9 cellular contexts compared by ENCODE assay signal in the genomic region with DNA sequence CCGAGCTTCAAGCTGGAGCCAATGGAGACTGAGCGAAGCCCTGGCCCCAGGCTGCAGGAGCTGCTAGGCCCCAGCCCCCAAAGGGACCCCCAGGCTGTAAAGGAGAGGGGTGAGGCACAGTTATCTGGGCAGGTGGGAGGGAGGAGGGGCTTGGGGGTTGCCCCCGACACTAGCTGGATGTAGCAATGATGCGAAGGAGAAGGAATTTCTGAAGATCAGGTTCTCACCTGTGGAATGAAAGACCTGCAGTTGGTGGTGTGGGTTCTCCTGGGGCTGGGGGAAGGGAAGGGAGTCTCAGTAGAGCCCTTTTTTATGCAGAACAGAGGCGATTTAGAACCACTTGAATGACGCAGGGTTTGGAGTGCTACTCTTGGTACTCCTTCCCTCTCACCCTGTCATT. TPM values are rescaled to one million over a fixed set of nuclear protein-coding genes. Genes with fewer than 3 reads are reported as not detected.
A peak's percentile ranks its signal among the peaks of the same experiment; 100 is the strongest.
DNase-seq lines count a peak whose midpoint lies in the region; ATAC-seq and TF ChIP-seq lines count a peak whose summit lies in the region.
"Had no signal": no experiment of that assay in that cellular context is flagged by ENCODE, and none has a peak within 500 bp of the region (broad histone marks: within the 10 kb centered on the region; RNA-seq: fewer than 3 reads in every experiment).

No MANE protein-coding gene starts in this region.

- H3K4me1 ChIP-seq in ES-I3 (ENCODE audit: insufficient read depth, low read length) (peaks cover 2% of the 10 kb centered on the region; the same call in 1 of the 2 replicates), Panc1 (ENCODE audit: control insufficient read depth, insufficient read depth, low read length) (no peaks in the 10 kb centered on the region; the same call in 1 of the 2 replicates), psoas muscle (peaks cover 15% of the 10 kb centered on the region)

- TF ChIP-seq CTCF in Panc1 (IDR thresholded peaks at IDR 0.05) (no peak), epithelial cell of esophagus (IDR thresholded peaks at IDR 0.05; ENCODE audit: insufficient read depth, low read depth, low read length, missing control alignments) (no peak), psoas muscle (IDR thresholded peaks at IDR 0.05) (no peak)

- peaks cover 32% of the 10 kb centered on the region for H3K36me3 ChIP-seq in ES-I3 (ENCODE audit: insufficient read depth, low read length)
- peaks cover 13% of the 10 kb centered on the region for H3K36me3 ChIP-seq in Panc1 (ENCODE audit: control insufficient read depth, insufficient read depth, low read length)
- H3K36me3 ChIP-seq in psoas muscle (ENCODE audit: insufficient read depth in 1 of 2, low read depth in 1 of 2) = peaks cover 15 to 44% of the 10 kb centered on the region in 2 donors

- H3K4me3 ChIP-seq in Panc1 (ENCODE audit: low read depth in 2 of 2, low read length in 2 of 2) (peak overlapping the region; percentile 96 to 99), epithelial cell of esophagus (ENCODE audit: low read length) (peak overlapping the region; percentile 95), psoas muscle (peak overlapping the region; percentile 76)

- intact Hi-C loops in Panc1 (cut with micrococcal nuclease; ENCODE audit: unreplicated experiment) = no loop called here
- intact Hi-C loops in psoas muscle (cut with DNase I) = no loop called here

- H3K27ac ChIP-seq in Panc1 (ENCODE audit: low read length) (peak overlapping the region; percentile 95; the same call in 1 of the 2 replicates), psoas muscle (no peak overlapping the region)

- DNase-seq in Panc1 (ENCODE audit: low read depth, low spot score) = no peak
- no peak for DNase-seq in epithelial cell of esophagus (ENCODE audit: low read depth)
- no peak for DNase-seq in psoas muscle
- no peak for DNase-seq in SHP77 (lab: John Stamatoyannopoulos, UW)
- no peak for DNase-seq in NCI-H82 (lab: John Stamatoyannopoulos, UW)
- no peak for DNase-seq in DMS79 (lab: John Stamatoyannopoulos, UW)
- DNase-seq in SK-N-DZ (ENCODE audit: low spot score) = no peak
- DNase-seq: NCI-H2171 treated with DMSO at 0.1 percent for 48 hours had no signal

- ATAC-seq in Panc1 (no peak), psoas muscle (no peak)

- H3K9me3 ChIP-seq in ES-I3 (ENCODE audit: control insufficient read depth, insufficient read depth, low read length) = peaks cover 38% of the 10 kb centered on the region
- peaks cover 51% of the 10 kb centered on the region for H3K9me3 ChIP-seq in Panc1 (ENCODE audit: control insufficient read depth, insufficient read depth, low read depth, low read length)
- H3K9me3 ChIP-seq in psoas muscle = peaks cover 21% of the 10 kb centered on the region

- WGBS in psoas muscle, 3 donors = 83 to 89% (median 88%) methylated on average over 6 of the region's 6 CpGs

- POLR2A ChIA-PET in Panc1 (lab: Charles Lee) = no interaction called here

- CTCF ChIA-PET in Panc1 (lab: Charles Lee) = no interaction called here

- in situ Hi-C loops in Panc1 (cut with HindIII; ENCODE audit: low pct_unique_long_range_greater_than_20kb, low sequenced_read_pairs) = no loop called here

- peak overlapping the region; percentile 89 for H3K9ac ChIP-seq in ES-I3 (ENCODE audit: low read depth, low read length)

- H3K27me3 ChIP-seq in Panc1 (ENCODE audit: control insufficient read depth, insufficient read depth, low read length) (no peaks in the 10 kb centered on the region), psoas muscle (ENCODE audit: insufficient read depth in 3 of 3, low read length in 2 of 3) (peaks cover 0 to 2% (median 0%) of the 10 kb centered on the region in 3 donors)

- no TSS peak for BruUV-seq in Panc1 (replicated peaks; lab: Mats Ljungman, UMichigan)

RNA-seq across cellular contexts. Expression of a gene that starts 1.8 kb away (rescaled TPM):
- total RNA-seq in Panc1 (2021; ENCODE audit: unreplicated experiment) = 53.5 TPM
- 46.2 TPM for polyA plus RNA-seq in Panc1 (2012; ENCODE audit: insufficient read length)
- total RNA-seq in psoas muscle = 10 to 100 TPM; 11.0 to 17.8 (median 11.7) TPM
- 10 to 100 TPM in 2 of 3 donors, 1 to 10 TPM in 1; 6.1 to 23.9 (median 12.8) TPM for polyA plus RNA-seq in psoas muscle
- 84.0 and 94.6 TPM in 2 replicates for polyA plus RNA-seq in SK-N-DZ (2014; cell fraction: cytosol; rRNA removed)
- polyA plus RNA-seq in SK-N-DZ (2014; cell fraction: nucleus; rRNA removed) = 95.6 and 96.7 TPM in 2 replicates

RNA-seq across cellular contexts. Expression of a gene that starts 20.1 kb away (rescaled TPM):
- 4.5 TPM for total RNA-seq in Panc1 (2021; ENCODE audit: unreplicated experiment)
- 2.9 TPM for polyA plus RNA-seq in Panc1 (2012; ENCODE audit: insufficient read length)
- total RNA-seq in psoas muscle = 1 to 10 TPM; 5.8 to 7.6 (median 6.5) TPM
- polyA plus RNA-seq in psoas muscle = 1 to 10 TPM; 3.1 to 9.4 (median 5.7) TPM
- polyA plus RNA-seq in SK-N-DZ (2014; cell fraction: cytosol; rRNA removed) = 9.6 and 10.4 TPM in 2 replicates
- 7.1 and 7.9 TPM in 2 replicates for polyA plus RNA-seq in SK-N-DZ (2014; cell fraction: nucleus; rRNA removed)

RNA-seq across cellular contexts. Expression of a gene that starts 20.2 kb away (rescaled TPM):
- 24.5 TPM for total RNA-seq in Panc1 (2021; ENCODE audit: unreplicated experiment)
- polyA plus RNA-seq in Panc1 (2012; ENCODE audit: insufficient read length) = 13.2 TPM
- 10 to 100 TPM; 11.4 to 20.5 (median 15.4) TPM for total RNA-seq in psoas muscle
- 10 to 100 TPM in 2 of 3 donors, 1 to 10 TPM in 1; 7.4 to 15.7 (median 13.4) TPM for polyA plus RNA-seq in psoas muscle
- polyA plus RNA-seq in SK-N-DZ (2014; cell fraction: cytosol; rRNA removed) = 30.6 and 35.1 TPM in 2 replicates
- 34.6 and 41.7 TPM in 2 replicates for polyA plus RNA-seq in SK-N-DZ (2014; cell fraction: nucleus; rRNA removed)

RNA-seq across cellular contexts. Expression of a gene that starts 28.7 kb away (rescaled TPM):
- 0.46 TPM for total RNA-seq in Panc1 (2021; ENCODE audit: unreplicated experiment)
- polyA plus RNA-seq in Panc1 (2012; ENCODE audit: insufficient read length) = 0.19 TPM
- total RNA-seq in psoas muscle = under 1 TPM; 0.24 to 0.81 (median 0.69) TPM
- under 1 TPM; 0.07 to 0.09 (median 0.08) TPM for polyA plus RNA-seq in psoas muscle
- polyA plus RNA-seq in SK-N-DZ (2014; cell fraction: cytosol; rRNA removed) = not detected in 2 replicates
- polyA plus RNA-seq in SK-N-DZ (2014; cell fraction: nucleus; rRNA removed) = not detected in 2 replicates

RNA-seq across cellular contexts. Expression of a gene that starts 50.2 kb away (rescaled TPM):
- total RNA-seq in Panc1 (2021; ENCODE audit: unreplicated experiment) (12.4 TPM), psoas muscle (1 to 10 TPM; 2.8 to 4.0 (median 3.4) TPM)
- polyA plus RNA-seq in Panc1 (2012; ENCODE audit: insufficient read length) = 6.8 TPM
- 1 to 10 TPM; 1.3 to 5.8 (median 2.6) TPM for polyA plus RNA-seq in psoas muscle
- polyA plus RNA-seq in SK-N-DZ (2014; cell fraction: cytosol; rRNA removed) = 9.5 and 12.0 TPM in 2 replicates
- polyA plus RNA-seq in SK-N-DZ (2014; cell fraction: nucleus; rRNA removed) = 9.0 and 10.5 TPM in 2 replicates
